20 cellular contexts compared by ENCODE assay signal in the genomic region with DNA sequence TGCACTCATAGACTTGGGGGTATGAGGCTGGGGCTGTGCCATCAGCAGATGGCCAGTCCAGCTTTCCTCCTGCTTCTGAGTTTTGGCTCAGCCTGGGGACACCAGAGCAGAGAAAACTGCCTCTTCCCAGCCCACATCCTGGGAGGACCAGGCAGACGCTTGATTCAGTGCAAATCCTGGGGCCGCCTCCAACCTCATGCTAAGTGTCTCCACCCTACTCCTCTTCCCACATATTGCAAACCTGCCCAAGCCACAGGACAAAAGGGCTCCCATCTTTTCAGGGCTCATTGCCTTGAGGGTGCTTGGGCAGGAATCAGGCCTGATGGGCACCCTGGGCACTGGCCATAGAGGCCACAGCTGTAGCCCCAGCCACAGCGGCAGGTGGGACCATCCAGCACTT.
"Had no signal": no experiment of that assay in that cellular context is flagged by ENCODE, and none has a peak within 500 bp of the region (broad histone marks: within the 10 kb centered on the region; RNA-seq: fewer than 3 reads in every experiment).

No MANE protein-coding gene starts in this region.

- DNase-seq: colonic mucosa; dermis blood vessel endothelial cell; esophagus squamous epithelium; foreskin fibroblast; glutamatergic neuron; left cardiac atrium; left ventricle myocardium inferior; lower lobe of right lung; midbrain; nephron progenitor cell; posterior cingulate gyrus; stimulated activated CD4-positive, alpha-beta T cell treated with anti-CD3 and anti-CD28 coated beads, Interleukin-12 subunit alpha, Interleukin-12 subunit beta, amount 100 ng/mL, for 4 hours; stimulated activated naive CD4-positive, alpha-beta T cell; thyroid gland had no signal

- H3K27ac ChIP-seq: colonic mucosa, esophagus squamous epithelium, gastroesophageal sphincter, left ventricle myocardium inferior, lower lobe of right lung, neutrophil, right atrium auricular region, thyroid gland, upper lobe of left lung, vagina had no signal

- H3K27me3 ChIP-seq: colonic mucosa, neutrophil, right atrium auricular region, thyroid gland, upper lobe of left lung, vagina had no signal

- ATAC-seq: gastroesophageal sphincter, left cardiac atrium, lower lobe of right lung had no signal

- H3K36me3 ChIP-seq: colonic mucosa, esophagus squamous epithelium, gastroesophageal sphincter, left ventricle myocardium inferior, lower lobe of right lung, neutrophil, right atrium auricular region, thyroid gland, upper lobe of left lung, vagina had no signal

- H3K4me3 ChIP-seq: colonic mucosa, esophagus squamous epithelium, gastroesophageal sphincter, left ventricle myocardium inferior, lower lobe of right lung, right atrium auricular region, thyroid gland, upper lobe of left lung, vagina had no signal

- FAIRE-seq: keratinocyte had no signal

- H3K4me1 ChIP-seq: colonic mucosa, esophagus squamous epithelium, gastroesophageal sphincter, left ventricle myocardium inferior, lower lobe of right lung, right atrium auricular region, thyroid gland, upper lobe of left lung, vagina had no signal

- H3K9me3 ChIP-seq: colonic mucosa, lower lobe of right lung, neutrophil, right atrium auricular region, thyroid gland, upper lobe of left lung, vagina had no signal
